In the genomic region with DNA sequence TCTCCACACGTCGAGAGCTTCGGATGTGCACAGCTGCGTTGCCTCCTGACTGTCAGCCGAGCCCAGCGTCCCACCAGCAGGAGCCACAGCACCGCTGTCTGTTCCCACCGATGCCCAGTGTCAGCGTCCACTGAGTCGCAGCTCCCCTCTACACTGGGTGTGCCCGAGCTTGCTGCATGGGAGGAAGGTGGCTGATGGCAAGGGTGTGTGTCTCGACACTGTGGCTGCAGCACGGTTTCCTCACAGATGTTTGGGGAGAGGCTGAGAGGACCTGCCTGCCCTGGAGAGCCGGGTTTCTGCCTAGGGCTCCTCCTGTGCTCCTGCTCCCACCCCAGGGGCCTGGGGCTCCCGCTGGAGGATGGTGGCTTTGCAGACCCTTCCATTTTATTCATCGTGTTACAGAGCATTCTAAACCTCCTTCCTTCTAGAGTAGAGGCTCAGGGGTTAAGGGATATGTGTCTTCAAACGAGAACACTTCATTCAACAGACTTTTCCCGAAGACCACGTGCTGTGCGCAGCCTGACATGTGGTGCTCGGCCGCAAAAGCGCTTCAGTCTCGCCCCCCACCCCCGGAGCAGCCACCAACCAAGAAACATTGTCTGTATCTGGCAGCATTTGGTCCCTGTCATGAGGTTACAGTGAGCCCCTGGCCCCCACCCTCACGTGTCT, we compare ENCODE assay signal across 1 cellular context.
TF ChIP-seq lines count a peak whose summit lies in the region.

No MANE protein-coding gene starts in this region.

TF ChIP-seq in H1, 55 proteins besides CTCF, POLR2A, EP300 and RAD21 (continued from another document):
- TF ChIP-seq CBX5 (IDR thresholded peaks at IDR 0.05; ENCODE audit: low read depth, low read length) (no peak), SAP30 (IDR thresholded peaks at IDR 0.05; ENCODE audit: insufficient read depth, insufficient replicate concordance, low read length) (no peak), MAFK (IDR thresholded peaks at IDR 0.05; ENCODE audit: low read depth, low read length) (no peak), YY1 (IDR thresholded peaks at IDR 0.05; ENCODE audit: low read depth, low read length) (no peak)
